ENCODE assay signal across 23 cellular contexts in the genomic region with DNA sequence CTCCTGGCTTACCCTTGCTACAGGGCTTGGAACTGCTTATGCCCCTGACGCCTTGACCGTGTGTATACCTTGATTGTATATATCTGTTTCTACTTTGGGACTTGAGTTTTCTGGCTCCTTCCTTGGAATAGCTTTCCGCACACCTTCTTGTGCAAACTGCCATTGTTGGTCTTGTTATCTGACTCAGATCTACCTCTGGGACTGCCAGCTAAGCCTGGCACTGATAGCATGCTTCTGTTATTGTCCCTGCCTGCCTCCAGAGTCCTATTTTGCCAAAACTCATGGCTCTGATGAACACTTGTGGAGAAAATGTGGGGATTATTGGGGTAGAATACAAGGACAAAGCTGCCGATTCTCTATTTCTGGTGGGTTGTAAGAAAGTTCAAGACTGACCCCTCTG. TPM values are rescaled to one million over a fixed set of nuclear protein-coding genes. Genes with fewer than 3 reads are reported as not detected.
DNase-seq lines count a peak whose midpoint lies in the region; ATAC-seq, FAIRE-seq and TF ChIP-seq lines count a peak whose summit lies in the region.
"Had no signal": no experiment of that assay in that cellular context is flagged by ENCODE, and none has a peak within 500 bp of the region (broad histone marks: within the 10 kb centered on the region; RNA-seq: fewer than 3 reads in every experiment).

No MANE protein-coding gene starts in this region.

- H3K9me3 ChIP-seq in aorta (ENCODE audit: control insufficient read depth, low read length) = no peaks in the 10 kb centered on the region
- H3K9me3 ChIP-seq: lower lobe of right lung, neutrophil, Peyer's patch, tibial nerve had no signal

- TF ChIP-seq CTCF in bronchial epithelial cell (IDR thresholded peaks at IDR 0.05; ENCODE audit: insufficient read depth, low read length, severe bottlenecking) (no peak), progenitor cell of endocrine pancreas (IDR thresholded peaks at IDR 0.05; ENCODE audit: unreplicated experiment) (no peak)

- H3K4me3 Mint-ChIP-seq in activated T-cell treated with anti-CD3 and anti-CD28 coated beads, Interleukin-2, amount 50 U/mL, for 24 hours = no peak overlapping the region
- no peak overlapping the region for H3K4me3 Mint-ChIP-seq in progenitor cell of endocrine pancreas (ENCODE audit: low read depth)
- H3K4me3 Mint-ChIP-seq: activated T-cell treated with anti-CD3 and anti-CD28 coated beads, Interleukin-2, amount 50 U/mL, for 4 hours; GM23338; stimulated activated naive B cell treated with anti-CD40 and anti-IgM and Interleukin-4, amounts not matched to agents 10 μg/mL and 1 μg/mL and 100 μg/mL, for 72 hours had no signal

- no peaks in the 10 kb centered on the region for H3K9me3 Mint-ChIP-seq in activated T-cell treated with anti-CD3 and anti-CD28 coated beads, Interleukin-2, amount 50 U/mL, for 24 hours
- H3K9me3 Mint-ChIP-seq in progenitor cell of endocrine pancreas (ENCODE audit: low read depth) = no peaks in the 10 kb centered on the region
- H3K9me3 Mint-ChIP-seq: activated T-cell treated with anti-CD3 and anti-CD28 coated beads, Interleukin-2, amount 50 U/mL, for 4 hours; GM23338; stimulated activated naive B cell treated with anti-CD40 and anti-IgM and Interleukin-4, amounts not matched to agents 10 μg/mL and 1 μg/mL and 100 μg/mL, for 72 hours had no signal

- H3K36me3 Mint-ChIP-seq in activated T-cell treated with anti-CD3 and anti-CD28 coated beads, Interleukin-2, amount 50 U/mL, for 24 hours (ENCODE audit: low read depth) = no peaks in the 10 kb centered on the region
- H3K36me3 Mint-ChIP-seq in progenitor cell of endocrine pancreas (ENCODE audit: insufficient read depth) = no peaks in the 10 kb centered on the region
- H3K36me3 Mint-ChIP-seq: stimulated activated naive B cell treated with anti-CD40 and anti-IgM and Interleukin-4, amounts not matched to agents 10 μg/mL and 1 μg/mL and 100 μg/mL, for 72 hours had no signal

- H3K27me3 Mint-ChIP-seq in activated T-cell treated with anti-CD3 and anti-CD28 coated beads, Interleukin-2, amount 50 U/mL, for 24 hours = peaks cover 4% of the 10 kb centered on the region
- H3K27me3 Mint-ChIP-seq in progenitor cell of endocrine pancreas = peaks cover 5% of the 10 kb centered on the region
- H3K27me3 Mint-ChIP-seq: stimulated activated naive B cell treated with anti-CD40 and anti-IgM and Interleukin-4, amounts not matched to agents 10 μg/mL and 1 μg/mL and 100 μg/mL, for 72 hours had no signal

- WGBS in aorta, 2 donors = 54 to 61% methylated on average over 4 of the region's 4 CpGs

- H3K4me1 Mint-ChIP-seq in activated T-cell treated with anti-CD3 and anti-CD28 coated beads, Interleukin-2, amount 50 U/mL, for 24 hours (ENCODE audit: low read depth) = peaks cover 29% of the 10 kb centered on the region
- H3K4me1 Mint-ChIP-seq in progenitor cell of endocrine pancreas (ENCODE audit: low read depth) = peaks cover 26% of the 10 kb centered on the region

- peak overlapping the region; percentile 1 to 52 for H3K27ac ChIP-seq in aorta (ENCODE audit: low read depth in 1 of 2, low read length in 2 of 2)
- H3K27ac ChIP-seq: neutrophil, Peyer's patch, tibial nerve had no signal

- peak overlapping the region; percentile 30 for H3K27ac Mint-ChIP-seq in activated T-cell treated with anti-CD3 and anti-CD28 coated beads, Interleukin-2, amount 50 U/mL, for 24 hours
- peak overlapping the region; percentile 90 for H3K27ac Mint-ChIP-seq in progenitor cell of endocrine pancreas
- H3K27ac Mint-ChIP-seq: GM23338; stimulated activated naive B cell treated with anti-CD40 and anti-IgM and Interleukin-4, amounts not matched to agents 10 μg/mL and 1 μg/mL and 100 μg/mL, for 72 hours had no signal

- H3K27me3 ChIP-seq in bronchial epithelial cell (ENCODE audit: control insufficient read depth, insufficient read depth, low read length) = no peaks in the 10 kb centered on the region
- no peaks in the 10 kb centered on the region for H3K27me3 ChIP-seq in aorta (ENCODE audit: control insufficient read depth in 1 of 2, insufficient read depth in 2 of 2, low read length in 1 of 2)
- H3K27me3 ChIP-seq: Peyer's patch, tibial nerve had no signal

- no peak for FAIRE-seq in bronchial epithelial cell (lab: Jason Lieb, UNC)
- FAIRE-seq: small intestine had no signal

- intact Hi-C loops in aorta (cut with DNase I) = no loop called here

- DNase-seq in activated T-cell treated with anti-CD3 and anti-CD28 coated beads, Interleukin-2, amount 50 U/mL, for 24 hours = no peak
- DNase-seq in activated T-cell treated with anti-CD3 and anti-CD28 coated beads for 4 hours = no peak
- DNase-seq in bronchial epithelial cell (ENCODE audit: low read depth) = peak; percentile 30
- no peak for DNase-seq in progenitor cell of endocrine pancreas (ENCODE audit: low spot score, unreplicated experiment)
- no peak for DNase-seq in aorta
- DNase-seq in stimulated activated CD4-positive, alpha-beta T cell treated with anti-CD3 and anti-CD28 coated beads, Interleukin-12 subunit alpha, Interleukin-12 subunit beta, amount 100 ng/mL, for 4 hours = no peak
- no peak for DNase-seq in COR-L47 (lab: John Stamatoyannopoulos, UW)
- DNase-seq: activated CD8-positive, alpha-beta memory T cell treated with anti-CD3 and anti-CD28 coated beads for 24 hours; activated naive CD4-positive, alpha-beta T cell treated with Interleukin-2 at 50 U/mL for 16 hours; activated T-cell treated with anti-CD3 and anti-CD28 coated beads, Interleukin-2, amount 50 U/mL, for 4 hours; GF-D8; KBM-7; lower lobe of right lung; NCI-H146; Peyer's patch; small intestine; stimulated activated naive B cell treated with anti-CD40 and anti-IgM and Interleukin-4, amounts not matched to agents 10 μg/mL and 1 μg/mL and 100 μg/mL, for 72 hours had no signal

- no peaks in the 10 kb centered on the region for H3K4me1 ChIP-seq in aorta (ENCODE audit: control insufficient read depth in 1 of 2, insufficient read depth in 2 of 2, low read length in 2 of 2)
- H3K4me1 ChIP-seq: Peyer's patch had no signal

- no peaks in the 10 kb centered on the region for H3K36me3 ChIP-seq in bronchial epithelial cell (ENCODE audit: control insufficient read depth, insufficient read depth, low read length)
- no peaks in the 10 kb centered on the region for H3K36me3 ChIP-seq in aorta (ENCODE audit: control insufficient read depth in 1 of 2, insufficient read depth in 2 of 2, low read length in 1 of 2)
- H3K36me3 ChIP-seq: lower lobe of right lung, neutrophil, Peyer's patch, tibial nerve had no signal

- ATAC-seq in aorta (ENCODE audit: low FRiP score) = no peak
- ATAC-seq in GM18867 (IDR thresholded peaks at IDR 0.05; ENCODE audit: unreplicated experiment) = no peak
- ATAC-seq: activated T-cell treated with anti-CD3 and anti-CD28 coated beads, Interleukin-2, amount 50 U/mL, for 4 hours; GM23338; lower lobe of right lung; stimulated activated naive B cell treated with anti-CD40 and anti-IgM and Interleukin-4, amounts not matched to agents 10 μg/mL and 1 μg/mL and 100 μg/mL, for 72 hours had no signal

- H3K4me3 ChIP-seq in bronchial epithelial cell (ENCODE audit: low read depth, low read length) = no peak overlapping the region
- H3K4me3 ChIP-seq in aorta (ENCODE audit: low read length in 2 of 2) = no peak overlapping the region
- H3K4me3 ChIP-seq: GM23338, lower lobe of right lung, Peyer's patch, tibial nerve had no signal

RNA-seq across cellular contexts. Expression of a gene that starts 15.4 kb away (rescaled TPM):
- 0.26 TPM in 1 of 2 replicates, not detected in the other for total RNA-seq in bronchial epithelial cell
- total RNA-seq in progenitor cell of endocrine pancreas = 2.5 and 3.1 TPM in 2 replicates
- total RNA-seq in aorta = 100 to 1,000 TPM; 204 to 353 TPM
- 100 to 1,000 TPM; 159 to 177 TPM for polyA plus RNA-seq in aorta
- total RNA-seq: A172, HT1080 had no signal

RNA-seq across cellular contexts. Expression of a gene that starts 30.2 kb away (rescaled TPM):
- total RNA-seq in bronchial epithelial cell = 12.9 and 25.9 TPM in 2 replicates
- total RNA-seq in progenitor cell of endocrine pancreas = 103 and 110 TPM in 2 replicates
- 100 to 1,000 TPM in 1 of 2 donors, 10 to 100 TPM in 1; 51.6 to 302 TPM for total RNA-seq in aorta
- 100 to 1,000 TPM in 1 of 2 donors, 10 to 100 TPM in 1; 36.2 to 117 TPM for polyA plus RNA-seq in aorta

Comparison
In these comparisons a context has a peak if more than half of its experiments do, and no peak if none do; other contexts are left out.
1. RNA of a gene that starts 15.4 kb away (total RNA-seq): 204 to 353 TPM in aorta; 2.5 to 3.1 TPM in progenitor cell of endocrine pancreas and 0.26 TPM in bronchial epithelial cell; every median in the first group is over 10 times any median in the second.